ENCODE assay signal across 1 cellular context in the genomic region with DNA sequence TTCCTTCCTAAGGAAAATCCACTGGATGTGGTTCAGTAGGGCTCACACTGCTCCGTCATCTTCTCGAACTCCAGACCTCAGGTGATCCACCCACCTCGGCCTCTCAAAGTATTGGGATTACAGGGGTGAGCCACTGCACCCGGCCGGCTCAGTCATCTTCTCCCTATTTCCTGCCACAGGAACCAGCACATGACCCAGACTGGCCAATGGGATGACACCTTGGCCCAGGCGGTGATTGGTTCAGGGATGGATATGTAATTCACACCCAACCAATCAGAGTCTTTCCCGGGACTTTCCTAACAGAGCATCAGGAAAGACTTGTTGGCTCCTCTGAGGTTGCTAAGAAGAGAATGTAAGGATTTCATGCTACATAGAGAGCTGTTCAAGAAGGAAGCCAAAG.
TF ChIP-seq lines count a peak whose summit lies in the region.

No MANE protein-coding gene starts in this region.

TF ChIP-seq in GM12878, 131 proteins besides CTCF, POLR2A, EP300 and RAD21:
- TF ChIP-seq, protein P1, sequence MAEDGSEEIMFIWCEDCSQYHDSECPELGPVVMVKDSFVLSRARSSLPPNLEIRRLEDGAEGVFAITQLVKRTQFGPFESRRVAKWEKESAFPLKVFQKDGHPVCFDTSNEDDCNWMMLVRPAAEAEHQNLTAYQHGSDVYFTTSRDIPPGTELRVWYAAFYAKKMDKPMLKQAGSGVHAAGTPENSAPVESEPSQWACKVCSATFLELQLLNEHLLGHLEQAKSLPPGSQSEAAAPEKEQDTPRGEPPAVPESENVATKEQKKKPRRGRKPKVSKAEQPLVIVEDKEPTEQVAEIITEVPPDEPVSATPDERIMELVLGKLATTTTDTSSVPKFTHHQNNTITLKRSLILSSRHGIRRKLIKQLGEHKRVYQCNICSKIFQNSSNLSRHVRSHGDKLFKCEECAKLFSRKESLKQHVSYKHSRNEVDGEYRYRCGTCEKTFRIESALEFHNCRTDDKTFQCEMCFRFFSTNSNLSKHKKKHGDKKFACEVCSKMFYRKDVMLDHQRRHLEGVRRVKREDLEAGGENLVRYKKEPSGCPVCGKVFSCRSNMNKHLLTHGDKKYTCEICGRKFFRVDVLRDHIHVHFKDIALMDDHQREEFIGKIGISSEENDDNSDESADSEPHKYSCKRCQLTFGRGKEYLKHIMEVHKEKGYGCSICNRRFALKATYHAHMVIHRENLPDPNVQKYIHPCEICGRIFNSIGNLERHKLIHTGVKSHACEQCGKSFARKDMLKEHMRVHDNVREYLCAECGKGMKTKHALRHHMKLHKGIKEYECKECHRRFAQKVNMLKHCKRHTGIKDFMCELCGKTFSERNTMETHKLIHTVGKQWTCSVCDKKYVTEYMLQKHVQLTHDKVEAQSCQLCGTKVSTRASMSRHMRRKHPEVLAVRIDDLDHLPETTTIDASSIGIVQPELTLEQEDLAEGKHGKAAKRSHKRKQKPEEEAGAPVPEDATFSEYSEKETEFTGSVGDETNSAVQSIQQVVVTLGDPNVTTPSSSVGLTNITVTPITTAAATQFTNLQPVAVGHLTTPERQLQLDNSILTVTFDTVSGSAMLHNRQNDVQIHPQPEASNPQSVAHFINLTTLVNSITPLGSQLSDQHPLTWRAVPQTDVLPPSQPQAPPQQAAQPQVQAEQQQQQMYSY (CRISPR knock-in tag; IDR thresholded peaks at IDR 0.05) = no peak
- peak; percentile 47 for TF ChIP-seq USF1 (IDR thresholded peaks at IDR 0.05; ENCODE audit: borderline replicate concordance, extremely low read length, insufficient read depth, low read depth, low read length)
